8 cellular contexts compared by ENCODE assay signal in the genomic region with DNA sequence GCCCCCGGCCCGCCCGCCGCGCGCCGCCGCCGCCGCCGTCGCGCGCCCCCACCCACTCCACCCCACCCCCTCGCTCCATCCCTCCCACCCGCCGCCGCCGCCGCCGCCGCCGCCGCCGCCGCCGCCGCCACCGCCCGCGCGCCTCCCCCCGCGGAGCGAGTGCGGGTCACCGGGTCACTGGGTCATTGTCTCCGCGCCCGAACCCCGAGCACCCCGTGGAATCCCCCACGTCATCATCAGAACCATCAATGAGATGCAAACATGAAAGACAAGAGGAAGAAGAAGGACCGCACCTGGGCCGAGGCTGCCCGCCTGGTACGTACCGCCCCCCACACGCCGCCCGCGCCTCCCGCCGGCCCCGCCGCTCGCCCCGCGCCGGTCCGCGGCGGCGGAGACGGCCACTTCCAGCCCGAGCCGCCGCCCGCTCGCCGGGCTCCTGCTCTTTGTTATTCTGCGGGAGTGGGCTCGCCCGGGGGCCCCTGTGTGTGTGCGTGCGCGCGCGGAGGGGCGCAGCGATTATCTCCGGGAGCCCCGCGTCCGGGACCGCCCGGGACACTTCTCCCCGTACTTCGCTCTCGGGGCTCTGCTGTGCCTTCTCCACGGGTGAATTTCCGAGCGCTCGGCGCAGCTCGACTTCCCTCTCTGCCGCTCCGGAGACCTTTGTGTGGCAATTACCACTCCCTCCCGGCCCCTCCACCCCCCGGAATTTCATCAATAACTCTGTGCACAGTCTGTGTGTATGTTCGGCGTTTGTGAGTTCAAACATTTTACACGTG. TPM values are rescaled to one million over a fixed set of nuclear protein-coding genes. Genes with fewer than 3 reads are reported as not detected.
DNase-seq lines count a peak whose midpoint lies in the region; ATAC-seq, FAIRE-seq and TF ChIP-seq lines count a peak whose summit lies in the region.

No MANE protein-coding gene starts in this region.

- H3K36me3 ChIP-seq in HUES64 (ENCODE audit: insufficient read depth, low read length) (no peaks in the 10 kb centered on the region), HepG2 (replicated peaks in 1 of 2; ENCODE audit: control insufficient read depth in 1 of 2, insufficient read depth in 2 of 2, low read length in 2 of 2) (no peaks in the 10 kb centered on the region)

- no peak for TF ChIP-seq EP300 in HepG2 (IDR thresholded peaks at IDR 0.05; ENCODE audit: low read depth in 2 of 2, low read length in 2 of 2)
- no peak for TF ChIP-seq EP300 in HepG2 (CRISPR knock-in tag; IDR thresholded peaks at IDR 0.05; ENCODE audit: borderline replicate concordance)

- TF ChIP-seq CTCF in choroid plexus epithelial cell (conservative IDR thresholded peaks at IDR 0.05; ENCODE audit: low read depth, low read length) (no peak), HepG2 (CRISPR knock-in tag; IDR thresholded peaks at IDR 0.05) (no peak)

- POLR2A ChIA-PET in HepG2 (lab: Yijun Ruan, JAX) = no interaction called here

- no peaks in the 10 kb centered on the region for H4K20me1 ChIP-seq in HepG2 (ENCODE audit: insufficient read depth, low read length)

- peak; percentile 90 for ATAC-seq in HepG2
- no peak for ATAC-seq in GM21360 (IDR thresholded peaks at IDR 0.05; ENCODE audit: unreplicated experiment)
- no peak for ATAC-seq in HG02840 (IDR thresholded peaks at IDR 0.05; ENCODE audit: low FRiP score, unreplicated experiment)
- ATAC-seq in GM21381 (IDR thresholded peaks at IDR 0.05; ENCODE audit: unreplicated experiment) = no peak

- H3K79me2 ChIP-seq in HepG2 (ENCODE audit: insufficient read depth, low read length) = no peaks in the 10 kb centered on the region

- H3K27ac ChIP-seq in HUES64 (ENCODE audit: low read depth, low read length) = no peak overlapping the region
- no peak overlapping the region for H3K27ac ChIP-seq in HepG2 (ENCODE audit: extremely low read length, insufficient read depth, low read length)
- peak overlapping the region; percentile 65 for H3K27ac ChIP-seq in temporal lobe (ENCODE audit: low read depth, low read length)

- BruUV-seq in HepG2 (replicated peaks; lab: Mats Ljungman, UMichigan) = no TSS peak

- H3K4me1 ChIP-seq in HUES64 (ENCODE audit: insufficient read depth, low read length) = peaks cover 32% of the 10 kb centered on the region
- peaks cover 12% of the 10 kb centered on the region for H3K4me1 ChIP-seq in HepG2 (ENCODE audit: insufficient read depth, low read length)

- H3K9ac ChIP-seq in HUES64 (ENCODE audit: low read depth, low read length) = peak overlapping the region; percentile 58; the same call in 1 of the 2 replicates
- no peak overlapping the region for H3K9ac ChIP-seq in HepG2 (ENCODE audit: insufficient read depth, low read depth, low read length)

- no peak overlapping the region for H2AFZ ChIP-seq in HepG2 (ENCODE audit: low read length)

- H3K4me3 ChIP-seq in HUES64 (ENCODE audit: low read length) (peak overlapping the region; percentile 63), choroid plexus epithelial cell (ENCODE audit: low read depth, low read length) (peak overlapping the region; percentile 55), HepG2 (replicated peaks in 1 of 3; ENCODE audit: insufficient read depth in 1 of 3, low read depth in 2 of 3, low read length in 3 of 3) (peak overlapping the region; percentile 36 to 56 (median 42); a peak in 5 of 6 replicates)

- H3K4me2 ChIP-seq in HepG2 (ENCODE audit: low read depth, low read length) = peak overlapping the region; percentile 55

- no peak for TF ChIP-seq POLR2A in HepG2 (IDR thresholded peaks at IDR 0.05; ENCODE audit: insufficient read depth in 1 of 2, low read depth in 2 of 2, low read length in 2 of 2)

- in situ Hi-C loops in HepG2 (cut with HindIII; ENCODE audit: extremely low pct_ligation_motif_present, low pct_unique_long_range_greater_than_20kb) = no loop called here

- intact Hi-C loops in HepG2 (cut with micrococcal nuclease; ENCODE audit: unreplicated experiment) = no loop called here

- WGBS in HUES64 = under 1% methylated on average over 60 of the region's 103 CpGs
- WGBS in HepG2 (ENCODE audit: low lambda C conversion rate) = 2% methylated on average over 6 of the region's 103 CpGs

- H3K9me3 ChIP-seq in HUES64 (ENCODE audit: insufficient read depth, low read depth, low read length) (no peaks in the 10 kb centered on the region), HepG2 (ENCODE audit: low read length) (no peaks in the 10 kb centered on the region)

- TF ChIP-seq RAD21 in HepG2 (CRISPR knock-in tag; IDR thresholded peaks at IDR 0.05) = no peak

- no peak for FAIRE-seq in HepG2 (lab: Jason Lieb, UNC)

- peaks cover 50% of the 10 kb centered on the region for H3K27me3 ChIP-seq in HUES64 (ENCODE audit: insufficient read depth, low read length)
- H3K27me3 ChIP-seq in HepG2 (ENCODE audit: control insufficient read depth in 1 of 2, insufficient read depth in 2 of 2, low read length in 2 of 2) = peaks cover 4 to 20% of the 10 kb centered on the region in 2 experiments

- DNase-seq in AG08396 (ENCODE audit: low spot score) (peak; percentile 16), choroid plexus epithelial cell (ENCODE audit: low read depth) (peak; percentile 10), HepG2 (ENCODE audit: low spot score) (peak; percentile 1)

- CTCF ChIA-PET in HepG2 (lab: Yijun Ruan, JAX; ENCODE audit: low intra/inter-chr PET ratio, low total read pairs) = no interaction called here

TF ChIP-seq in HepG2, 621 proteins besides CTCF, POLR2A, EP300 and RAD21:
- TF ChIP-seq ZNF3 (CRISPR knock-in tag; IDR thresholded peaks at IDR 0.05) (no peak), MAZ (IDR thresholded peaks at IDR 0.05; ENCODE audit: borderline replicate concordance, low read depth, low read length) (peak; percentile 67; the same call in 1 of the 2 replicates), MAZ (CRISPR knock-in tag; IDR thresholded peaks at IDR 0.05; ENCODE audit: low read depth) (no peak), ZNF574 (CRISPR knock-in tag; IDR thresholded peaks at IDR 0.05) (0 out of 2 replicates have a peak, but pooled peaks have one; percentile 14), MYC (CRISPR knock-in tag; IDR thresholded peaks at IDR 0.05; ENCODE audit: borderline replicate concordance) (no peak), BHLHE40 (IDR thresholded peaks at IDR 0.05; ENCODE audit: low read length) (0 out of 2 replicates have a peak, but pooled peaks have one; percentile 17)
- TF ChIP-seq, protein P1, sequence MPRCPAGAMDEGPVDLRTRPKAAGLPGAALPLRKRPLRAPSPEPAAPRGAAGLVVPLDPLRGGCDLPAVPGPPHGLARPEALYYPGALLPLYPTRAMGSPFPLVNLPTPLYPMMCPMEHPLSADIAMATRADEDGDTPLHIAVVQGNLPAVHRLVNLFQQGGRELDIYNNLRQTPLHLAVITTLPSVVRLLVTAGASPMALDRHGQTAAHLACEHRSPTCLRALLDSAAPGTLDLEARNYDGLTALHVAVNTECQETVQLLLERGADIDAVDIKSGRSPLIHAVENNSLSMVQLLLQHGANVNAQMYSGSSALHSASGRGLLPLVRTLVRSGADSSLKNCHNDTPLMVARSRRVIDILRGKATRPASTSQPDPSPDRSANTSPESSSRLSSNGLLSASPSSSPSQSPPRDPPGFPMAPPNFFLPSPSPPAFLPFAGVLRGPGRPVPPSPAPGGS (CRISPR knock-in tag; IDR thresholded peaks at IDR 0.05) = no peak

RNA-seq across cellular contexts. Expression of gene ASXL3, which starts 0.5 kb away (rescaled TPM):
- polyA plus RNA-seq in HUES64 (2013, experiment 1 of 2) = 2.5 TPM
- 4.5 TPM for polyA plus RNA-seq in HUES64 (2013, experiment 2 of 2)
- total RNA-seq in HepG2 (2016; rRNA removed; fragmentation: Illumina TruSeq; extraction: Trizol) (not detected in 2 replicates), temporal lobe (91.7 TPM)
- not detected in 2 replicates for total RNA-seq in HepG2 (2016; cell fraction: cytosol; rRNA removed; fragmentation: Illumina TruSeq; extraction: Trizol; ENCODE audit: low read depth)
- total RNA-seq in HepG2 (2016; cell fraction: insoluble cytoplasmic fraction; rRNA removed; fragmentation: Illumina TruSeq; extraction: Trizol) = not detected in 2 replicates
- total RNA-seq in HepG2 (2016; cell fraction: membrane; rRNA removed; fragmentation: Illumina TruSeq; extraction: Trizol) = not detected in 2 replicates
- not detected in 2 replicates for total RNA-seq in HepG2 (2016; cell fraction: nucleus; rRNA removed; fragmentation: Illumina TruSeq; extraction: Trizol)
- not detected in 2 replicates for polyA plus RNA-seq in HepG2 (2011; rRNA removed)
- not detected in 2 replicates for polyA plus RNA-seq in HepG2 (2011; cell fraction: cytosol; rRNA removed)
- not detected in 2 replicates for polyA plus RNA-seq in HepG2 (2011; cell fraction: nucleus; rRNA removed)
- polyA plus RNA-seq in HepG2 (2012) = not detected in 2 replicates
- not detected in 2 replicates for polyA plus RNA-seq in HepG2 (2016; cell fraction: cytosol; fragmentation: Illumina TruSeq; extraction: Trizol; ENCODE audit: low read depth)
- not detected in 2 replicates for polyA plus RNA-seq in HepG2 (2016; cell fraction: insoluble cytoplasmic fraction; fragmentation: Illumina TruSeq; extraction: Trizol; ENCODE audit: low read depth)
- polyA plus RNA-seq in HepG2 (2016; cell fraction: membrane; fragmentation: Illumina TruSeq; extraction: Trizol; ENCODE audit: low read depth) = not detected in 2 replicates
- not detected in 2 replicates for polyA plus RNA-seq in HepG2 (2016; cell fraction: nucleus; fragmentation: Illumina TruSeq; extraction: Trizol; ENCODE audit: insufficient read depth, low read depth)
- polyA minus RNA-seq in HepG2 (2011; rRNA and poly(A)+ RNA removed; ENCODE audit: low replicate concordance) = not detected in 2 replicates
- not detected in 2 replicates for polyA minus RNA-seq in HepG2 (2011; cell fraction: cytosol; rRNA and poly(A)+ RNA removed)
- not detected in 2 replicates for polyA minus RNA-seq in HepG2 (2011; cell fraction: nucleus; rRNA and poly(A)+ RNA removed)

Comparison
In these comparisons a context has a peak if more than half of its experiments do, and no peak if none do; other contexts are left out.
1. RNA of gene ASXL3, which starts 0.5 kb away (total RNA-seq): 91.7 TPM in temporal lobe (single experiment); not detected in HepG2; every median in the first group is over 10 times any median in the second.
2. Peak in every context shown above with its lines, with median percentiles within 50 percentile points of each other: DNase-seq and H3K4me3 ChIP-seq.